In genomic region chr19:36120092-36120983, GRCh38 we compare ENCODE assay signal across 1 cellular context.
TF ChIP-seq lines count a peak whose summit lies in the region.

No MANE protein-coding gene starts in this region.

TF ChIP-seq in HepG2, 621 proteins besides CTCF, POLR2A, EP300 and RAD21 (continued from another document and continues in another):
- 0 out of 2 replicates have a peak, but pooled peaks have one; percentile 47 for TF ChIP-seq ARHGAP35 (CRISPR knock-in tag; IDR thresholded peaks at IDR 0.05; ENCODE audit: borderline replicate concordance)
- TF ChIP-seq ZNF232 (CRISPR knock-in tag; IDR thresholded peaks at IDR 0.05; ENCODE audit: borderline replicate concordance): no peak
- no peak for TF ChIP-seq HOXA7 (CRISPR knock-in tag; IDR thresholded peaks at IDR 0.05)
- no peak for TF ChIP-seq RNF219 (CRISPR knock-in tag; IDR thresholded peaks at IDR 0.05)
- TF ChIP-seq MYPOP (CRISPR knock-in tag; IDR thresholded peaks at IDR 0.05): peak; percentile 84
- TF ChIP-seq AHR (CRISPR knock-in tag; IDR thresholded peaks at IDR 0.05): no peak; the same call in 1 of the 2 replicates
- TF ChIP-seq ATAD3A (CRISPR knock-in tag; IDR thresholded peaks at IDR 0.05): no peak
- TF ChIP-seq STAG1 (CRISPR knock-in tag; IDR thresholded peaks at IDR 0.05): no peak
- TF ChIP-seq ZFYVE20 (CRISPR knock-in tag; IDR thresholded peaks at IDR 0.05; ENCODE audit: borderline replicate concordance, low read depth): no peak
- no peak; the same call in 1 of the 2 replicates for TF ChIP-seq BORCS8-MEF2B (CRISPR knock-in tag; IDR thresholded peaks at IDR 0.05)
- no peak for TF ChIP-seq HOXA9 (CRISPR knock-in tag; IDR thresholded peaks at IDR 0.05; ENCODE audit: borderline replicate concordance)
- no peak for TF ChIP-seq ATF1 (CRISPR knock-in tag; IDR thresholded peaks at IDR 0.05)
- no peak; the same call in 1 of the 2 replicates for TF ChIP-seq ZNF318 (CRISPR knock-in tag; IDR thresholded peaks at IDR 0.05)
- TF ChIP-seq GTF3A (CRISPR knock-in tag; conservative IDR thresholded peaks at IDR 0.05): no peak; the same call in 1 of the 2 replicates
- TF ChIP-seq KIAA2018 (CRISPR knock-in tag; IDR thresholded peaks at IDR 0.05; ENCODE audit: borderline replicate concordance): 0 out of 2 replicates have a peak, but pooled peaks have one; percentile 58
- peak; percentile 66 for TF ChIP-seq TFDP1 (CRISPR knock-in tag; IDR thresholded peaks at IDR 0.05; ENCODE audit: borderline replicate concordance)
- no peak for TF ChIP-seq IKZF1 (IDR thresholded peaks at IDR 0.05)
- TF ChIP-seq KLF11 (CRISPR knock-in tag; IDR thresholded peaks at IDR 0.05): peak; percentile 84; the same call in 1 of the 2 replicates
- TF ChIP-seq ZNF354B (CRISPR knock-in tag; IDR thresholded peaks at IDR 0.05): 0 out of 2 replicates have a peak, but pooled peaks have one; percentile 70
- TF ChIP-seq MBNL3 (CRISPR knock-in tag; conservative IDR thresholded peaks at IDR 0.05): no peak
- TF ChIP-seq MAFG (CRISPR knock-in tag; IDR thresholded peaks at IDR 0.05): no peak
- TF ChIP-seq MATR3 (CRISPR knock-in tag; IDR thresholded peaks at IDR 0.05): no peak
- no peak for TF ChIP-seq ZNF296 (CRISPR knock-in tag; conservative IDR thresholded peaks at IDR 0.05)
- TF ChIP-seq TBL1XR1 (IDR thresholded peaks at IDR 0.05; ENCODE audit: borderline replicate concordance, low read length, partially characterized antibody): no peak
- TF ChIP-seq ZBTB26 (CRISPR knock-in tag; IDR thresholded peaks at IDR 0.05; ENCODE audit: borderline replicate concordance): no peak
- no peak for TF ChIP-seq ATF5 (CRISPR knock-in tag; IDR thresholded peaks at IDR 0.05; ENCODE audit: low read depth)
- TF ChIP-seq CENPX (CRISPR knock-in tag; IDR thresholded peaks at IDR 0.05): no peak
- 0 out of 2 replicates have a peak, but pooled peaks have one; percentile 23 for TF ChIP-seq ARID3A (IDR thresholded peaks at IDR 0.05; ENCODE audit: low read depth, low read length)
- peak; percentile 81; the same call in 1 of the 2 replicates for TF ChIP-seq ERF (CRISPR knock-in tag; IDR thresholded peaks at IDR 0.05)
- peak; percentile 77 for TF ChIP-seq ELF3 (CRISPR knock-in tag; IDR thresholded peaks at IDR 0.05)
- no peak for TF ChIP-seq PRPF4 (IDR thresholded peaks at IDR 0.05; ENCODE audit: low read depth, low read length, poor library complexity, severe bottlenecking)
- no peak for TF ChIP-seq SP140L (CRISPR knock-in tag; IDR thresholded peaks at IDR 0.05; ENCODE audit: borderline replicate concordance)
